Comparison of ENCODE assay signal across 33 cellular contexts in genomic region chr2:166726525-166726924, GRCh38.
DNase-seq lines count a peak whose midpoint lies in the region; ATAC-seq, FAIRE-seq and TF ChIP-seq lines count a peak whose summit lies in the region.
"Had no signal": no experiment of that assay in that cellular context is flagged by ENCODE, and none has a peak within 500 bp of the region (broad histone marks: within the 10 kb centered on the region; RNA-seq: fewer than 3 reads in every experiment).

No MANE protein-coding gene starts in this region.

- no peak overlapping the region for H3K4me2 ChIP-seq in GM12878 (ENCODE audit: control insufficient read depth, insufficient read depth)
- H3K4me2 ChIP-seq: A549, neural progenitor cell had no signal

- H3K9ac ChIP-seq in GM12878 (ENCODE audit: control insufficient read depth, insufficient read depth, low read length) = no peak overlapping the region
- H3K9ac ChIP-seq: neural progenitor cell had no signal

- CTCF ChIA-PET in GM12878 (lab: Yijun Ruan, JAX) = no interaction called here

- TF ChIP-seq POLR2A in GM12878 (IDR thresholded peaks at IDR 0.05; ENCODE audit: low read depth, low read length) = no peak

- DNase-seq in GM12878 (ENCODE audit: low read depth, low spot score) = no peak
- DNase-seq in GOT3 (lab: John Stamatoyannopoulos, UW) = no peak
- no peak for DNase-seq in mucosa of descending colon
- no peak for DNase-seq in D341Med (ENCODE audit: low spot score)
- DNase-seq: activated CD4-positive, alpha-beta T cell treated with anti-CD3 and anti-CD28 coated beads, Interleukin-2, amount 50 U/mL, for 4 hours; activated CD8-positive, alpha-beta memory T cell treated with anti-CD3 and anti-CD28 coated beads, Interleukin-2, amount 10 ng/mL, durations not matched to agents 7 days and 5 days; activated naive CD4-positive, alpha-beta T cell; activated T-cell treated with anti-CD3 and anti-CD28 coated beads, Interleukin-2, amount 50 U/mL, for 48 hours; CD4-positive, alpha-beta memory T cell; effector memory CD4-positive, alpha-beta T cell; EL; glutamatergic neuron; Karpas-422; left ventricle myocardium inferior; NCI-H1417 treated with DMSO at 0.1 percent for 48 hours; NCI-H2081; NCI-H2227 treated with DMSO at 0.1 percent for 48 hours; NCI-H526; pancreas; right cardiac atrium; stimulated activated CD4-positive, alpha-beta T cell treated with anti-CD3 and anti-CD28 coated beads, Interleukin-4, amount 100 ng/mL, for 1 hour; T-helper 17 cell had no signal

- POLR2A ChIA-PET in GM12878 (lab: Charles Lee) = no interaction called here

- no peak for TF ChIP-seq RAD21 in GM12878 (IDR thresholded peaks at IDR 0.05; ENCODE audit: insufficient read depth, low read depth, low read length)

- SMC1A ChIA-PET in GM12878 (lab: Charles Lee; ENCODE audit: uncharacterized antibody, unreplicated experiment) = interaction anchor here (1.2 to 3.9 kb wide), 5 partner anchors 36 to 187 kb away, joined by 3 to 21 read pairs (median 8); no protein-coding TSS in a partner anchor

- ATAC-seq in GM18498 (IDR thresholded peaks at IDR 0.05; ENCODE audit: unreplicated experiment) = peak; percentile 4
- ATAC-seq in GM21723 (IDR thresholded peaks at IDR 0.05; ENCODE audit: unreplicated experiment) = peak; percentile 8
- peak; percentile 4 for ATAC-seq in HG03135 (IDR thresholded peaks at IDR 0.05; ENCODE audit: unreplicated experiment)
- ATAC-seq in GM12878 = peak; percentile 21
- ATAC-seq in mucosa of descending colon = no peak
- no peak for ATAC-seq in GM18873 (IDR thresholded peaks at IDR 0.05; ENCODE audit: low FRiP score, unreplicated experiment)
- ATAC-seq: A549; activated CD4-positive, CD25-positive, alpha-beta regulatory T cell treated with anti-CD3 and anti-CD28 coated beads, Interleukin-2, amount 50 U/mL, for 24 hours; activated CD8-positive, alpha-beta memory T cell treated with anti-CD3 and anti-CD28 coated beads, Interleukin-2, amount 10 ng/mL, durations not matched to agents 7 days and 5 days; pancreas; right cardiac atrium; SK-N-SH treated with all-trans-retinoic acid at 6 μM for 48 hours; T-helper 17 cell had no signal

- RAD21 ChIA-PET in GM12878 (lab: Charles Lee; ENCODE audit: unreplicated experiment) = interaction anchor here (0.7 to 1.5 kb wide), 3 partner anchors 29 to 41 kb away, joined by 4 to 11 read pairs (median 4); no protein-coding TSS in a partner anchor

- TF ChIP-seq CTCF in GM12878 (IDR thresholded peaks at IDR 0.05 in 2 of 3, conservative IDR thresholded peaks at IDR 0.05 in 1 of 3; ENCODE audit: control insufficient read depth in 2 of 3, extremely low read depth in 1 of 3, insufficient read depth in 1 of 3, low read depth in 3 of 3, low read length in 3 of 3) (no peak), mucosa of descending colon (IDR thresholded peaks at IDR 0.05) (no peak)

- WGBS in GM12878 (ENCODE audit: insufficient coverage, insufficient replicate concordance, low lambda C conversion rate, missing lambda C conversion rate) = 0% methylated on average over 1 of the region's 1 CpG

- H3K36me3 ChIP-seq in GM12878 (ENCODE audit: control insufficient read depth in 2 of 2, insufficient read depth in 2 of 2, low read length in 1 of 2) (no peaks in the 10 kb centered on the region), mucosa of descending colon (ENCODE audit: low read depth) (no peaks in the 10 kb centered on the region)
- H3K36me3 ChIP-seq: left ventricle myocardium inferior, neural progenitor cell, pancreas, tibial nerve had no signal

- H4K20me1 ChIP-seq in GM12878 (ENCODE audit: control insufficient read depth, insufficient read depth) = no peaks in the 10 kb centered on the region

- no peak overlapping the region for H3K27ac ChIP-seq in GM12878 (ENCODE audit: control insufficient read depth, insufficient read depth)
- H3K27ac ChIP-seq: A549, coronary artery, left ventricle myocardium inferior, neural progenitor cell, pancreas, tibial nerve had no signal

- BruUV-seq in GM12878 (replicated peaks; lab: Mats Ljungman, UMichigan) = no TSS peak

- H3K4me3 ChIP-seq in GM12878 = no peak overlapping the region
- H3K4me3 ChIP-seq in mucosa of descending colon = no peak overlapping the region
- H3K4me3 ChIP-seq: A549, coronary artery, left ventricle myocardium inferior, neural progenitor cell, pancreas, tibial nerve had no signal

- H3K79me2 ChIP-seq in GM12878 (ENCODE audit: control insufficient read depth, insufficient read depth, low read length) = no peaks in the 10 kb centered on the region

- intact Hi-C loops in GM12878 (cut with micrococcal nuclease; ENCODE audit: unreplicated experiment) (no loop called here), mucosa of descending colon (cut with DNase I, micrococcal nuclease) (no loop called here)

- H3K4me1 ChIP-seq in GM12878 (ENCODE audit: control insufficient read depth, insufficient read depth, low read length) (peaks cover 3% of the 10 kb centered on the region; the same call in 1 of the 2 replicates), mucosa of descending colon (ENCODE audit: low read depth) (no peaks in the 10 kb centered on the region)
- H3K4me1 ChIP-seq: A549, left ventricle myocardium inferior, neural progenitor cell, pancreas, tibial nerve had no signal

- FAIRE-seq in GM12878 (lab: Jason Lieb, UNC) = no peak
- FAIRE-seq: A549, pancreas, TTC549 had no signal

- no peak overlapping the region for H2AFZ ChIP-seq in GM12878 (ENCODE audit: control insufficient read depth, low read depth, low read length)
- H2AFZ ChIP-seq: neural progenitor cell had no signal

- in situ Hi-C loops in GM12878 (cut with MboI) = no loop called here

- H3K27me3 ChIP-seq in GM12878 (replicated peaks in 1 of 2; ENCODE audit: control insufficient read depth in 2 of 2, insufficient read depth in 2 of 2, low read length in 1 of 2) = no peaks in the 10 kb centered on the region
- H3K27me3 ChIP-seq: neural progenitor cell, pancreas, tibial nerve had no signal

- TF ChIP-seq EP300 in GM12878 (IDR thresholded peaks at IDR 0.05; ENCODE audit: borderline replicate concordance in 1 of 2, control insufficient read depth in 1 of 2, low read depth in 2 of 2, low read length in 2 of 2) = no peak

- H3K9me3 ChIP-seq in GM12878 (replicated peaks; ENCODE audit: control insufficient read depth, insufficient read depth, low read length) = no peaks in the 10 kb centered on the region; the same call in 2 of the 3 replicates
- no peaks in the 10 kb centered on the region for H3K9me3 ChIP-seq in mucosa of descending colon
- H3K9me3 ChIP-seq: A549, left ventricle myocardium inferior, pancreas, tibial nerve had no signal

TF ChIP-seq in GM12878, 131 proteins besides CTCF, POLR2A, EP300 and RAD21:
- TF ChIP-seq NR2C2 (IDR thresholded peaks at IDR 0.05; ENCODE audit: borderline replicate concordance, control insufficient read depth, insufficient read length, low read depth) (no peak), ZNF24 (IDR thresholded peaks at IDR 0.05) (0 out of 2 replicates have a peak, but pooled peaks have one; percentile 10)
TF ChIP-seq in GM12878: peak in this region for 1.

Comparison
In these comparisons a context has a peak if more than half of its experiments do, and no peak if none do; other contexts are left out.
1. ATAC-seq: peak in GM18498 (single experiment), GM21723 (single experiment), HG03135 (single experiment) and GM12878 (single experiment); none in mucosa of descending colon (single experiment) and GM18873 (single experiment).